Comparison of ENCODE assay signal across 9 cellular contexts in the genomic region with DNA sequence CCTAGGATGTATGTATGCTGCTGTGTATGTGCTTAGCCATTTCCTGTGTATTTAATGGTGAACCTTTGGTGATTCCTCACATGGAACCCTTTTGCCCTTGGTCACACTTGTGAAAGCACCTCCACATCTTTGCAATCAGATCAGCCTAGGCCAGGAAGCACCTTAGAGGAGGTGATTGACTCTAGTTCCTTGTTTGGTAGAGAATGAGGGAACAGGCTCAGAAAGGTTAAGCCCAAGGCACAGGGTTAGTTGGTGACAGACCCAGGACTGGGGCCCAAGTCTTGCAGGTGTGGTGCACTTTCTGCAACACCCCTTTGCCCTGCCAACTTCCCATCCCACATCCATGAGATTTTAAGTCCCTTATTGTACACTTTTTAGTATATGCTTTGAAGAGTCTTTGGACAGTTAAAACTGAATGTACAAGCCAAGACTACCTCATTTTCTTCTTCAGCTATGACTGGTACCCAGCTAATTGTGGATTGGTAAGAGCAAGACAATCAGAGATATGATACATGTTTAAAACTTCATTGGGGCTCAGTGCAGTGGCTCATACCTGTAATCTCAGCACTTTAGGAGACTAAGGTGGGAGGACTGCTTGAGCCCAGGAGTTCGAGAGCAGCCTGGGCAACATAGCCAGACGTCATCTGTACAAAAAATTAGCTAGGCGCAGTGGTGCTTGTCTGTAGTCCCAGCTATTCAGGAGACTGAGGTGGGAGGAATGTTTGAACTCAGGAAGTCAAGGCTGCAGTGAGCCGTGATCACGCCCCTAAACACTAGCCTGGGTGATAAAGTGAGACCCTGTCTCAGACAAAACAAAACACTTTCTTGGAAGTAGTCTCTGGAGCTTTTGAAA.
A peak's percentile ranks its signal among the peaks of the same experiment; 100 is the strongest.
DNase-seq lines count a peak whose midpoint lies in the region; ATAC-seq and TF ChIP-seq lines count a peak whose summit lies in the region.
"Had no signal": no experiment of that assay in that cellular context is flagged by ENCODE, and none has a peak within 500 bp of the region (broad histone marks: within the 10 kb centered on the region; RNA-seq: fewer than 3 reads in every experiment).

No MANE protein-coding gene starts in this region.

- BruUV-seq in PC-9 (replicated peaks; lab: Mats Ljungman, UMichigan) = TSS peak; percentile 20

- WGBS in esophagus squamous epithelium, 2 donors = 80 to 96% methylated on average over 4 to 5 of the region's 5 CpGs
- 68% methylated on average over 5 of the region's 5 CpGs for WGBS in urinary bladder

- intact Hi-C loops in cardiac septum (cut with DNase I) = loop anchor here (5.0 kb wide), 1 partner anchor 54 kb away; no protein-coding TSS in a partner anchor
- intact Hi-C loops in Right ventricle myocardium inferior (cut with DNase I) = loop anchor here (2.0 kb wide), 1 partner anchor 71 kb away; a partner anchor contains a TSS
- intact Hi-C loops in PC-9 (cut with micrococcal nuclease; ENCODE audit: unreplicated experiment) = no loop called here
- intact Hi-C loops in esophagus squamous epithelium (cut with DNase I) = no loop called here

- CTCF ChIA-PET in PC-9 (lab: Charles Lee) = interaction anchor here (0.7 kb wide), 1 partner anchor 60 kb away, joined by 3 read pairs; no protein-coding TSS in a partner anchor

- peaks cover 49% of the 10 kb centered on the region for H3F3A ChIP-seq in PC-9 (ENCODE audit: insufficient read depth, low read depth)

- no peaks in the 10 kb centered on the region for H4K20me1 ChIP-seq in PC-9 (ENCODE audit: insufficient read depth)

- H3K9me3 ChIP-seq in PC-9 (ENCODE audit: insufficient read depth, low read depth) = no peaks in the 10 kb centered on the region
- no peaks in the 10 kb centered on the region for H3K9me3 ChIP-seq in esophagus squamous epithelium
- no peaks in the 10 kb centered on the region for H3K9me3 ChIP-seq in HAP-1

- no peaks in the 10 kb centered on the region for H3K27me3 ChIP-seq in PC-9 (ENCODE audit: insufficient read depth, low read depth)
- H3K27me3 ChIP-seq in esophagus squamous epithelium = no peaks in the 10 kb centered on the region
- no peaks in the 10 kb centered on the region for H3K27me3 ChIP-seq in HAP-1 (ENCODE audit: low read depth)

- POLR2A ChIA-PET in PC-9 (lab: Charles Lee; ENCODE audit: unreplicated experiment) = no interaction called here

- H3K9me2 ChIP-seq in PC-9 (ENCODE audit: insufficient read depth) = no peaks in the 10 kb centered on the region

- no peak overlapping the region for H2AFZ ChIP-seq in PC-9

- DNase-seq in cardiac septum (ENCODE audit: low spot score) (peak; percentile 70), Right ventricle myocardium inferior (ENCODE audit: missing footprints) (no peak), PC-9 (no peak), esophagus squamous epithelium (lab: John Stamatoyannopoulos, UW) (no peak), HAP-1 (ENCODE audit: low spot score in 2 of 2) (no peak), KG1 (lab: John Stamatoyannopoulos, UW) (no peak)
- DNase-seq: occipital lobe had no signal

- in situ Hi-C loops in HAP-1 (cut with MboI; ENCODE audit: low sequenced_read_pairs) = no loop called here

- TF ChIP-seq CTCF in PC-9 (conservative IDR thresholded peaks at IDR 0.05) (no peak), esophagus squamous epithelium (IDR thresholded peaks at IDR 0.05) (no peak)

- no peak for TF ChIP-seq POLR2A in esophagus squamous epithelium (IDR thresholded peaks at IDR 0.05)

- H3K4me1 ChIP-seq in PC-9 (replicated peaks; ENCODE audit: insufficient read depth) (peaks cover 48% of the 10 kb centered on the region), esophagus squamous epithelium (peaks cover 5 to 73% (median 42%) of the 10 kb centered on the region in 3 donors), urinary bladder (ENCODE audit: insufficient read depth) (no peaks in the 10 kb centered on the region), HAP-1 (peaks cover 20% of the 10 kb centered on the region)

- peak overlapping the region; percentile 81; the same call in 1 of the 2 replicates for H3K4me2 ChIP-seq in PC-9

- peaks cover 71% of the 10 kb centered on the region for H3K79me2 ChIP-seq in PC-9 (ENCODE audit: low read depth)

- H3K4me3 ChIP-seq in PC-9 = no peak overlapping the region
- H3K4me3 ChIP-seq in esophagus squamous epithelium = no peak overlapping the region
- H3K4me3 ChIP-seq in urinary bladder (ENCODE audit: low read depth, low read length) = no peak overlapping the region
- H3K4me3 ChIP-seq in HAP-1 = no peak overlapping the region

- H3K27ac ChIP-seq in PC-9 (peak overlapping the region; percentile 91), esophagus squamous epithelium (peak overlapping the region in 3 of 4 donors; percentile 49 to 88 (median 67)), urinary bladder (ENCODE audit: low read depth) (peak overlapping the region; percentile 59)

- ATAC-seq in Right ventricle myocardium inferior (no peak), GM21528 (IDR thresholded peaks at IDR 0.05; ENCODE audit: low FRiP score, unreplicated experiment) (no peak)

- H3K36me3 ChIP-seq in PC-9 (ENCODE audit: low read depth) = peaks cover 8% of the 10 kb centered on the region; the same call in 1 of the 2 replicates
- peaks cover 0 to 15% (median 0%) of the 10 kb centered on the region in 3 donors for H3K36me3 ChIP-seq in esophagus squamous epithelium
- H3K36me3 ChIP-seq in urinary bladder (ENCODE audit: insufficient read depth) = no peaks in the 10 kb centered on the region
- H3K36me3 ChIP-seq in HAP-1 (replicated peaks) = peaks cover 7% of the 10 kb centered on the region

Comparison
In these comparisons a context has a peak if more than half of its experiments do, and no peak if none do; other contexts are left out.
1. intact Hi-C loops: an anchor here in cardiac septum (5.0 kb wide) and Right ventricle myocardium inferior (2.0 kb wide); none called in PC-9 and esophagus squamous epithelium.